8 cellular contexts compared by ENCODE assay signal in genomic region chr4:71059573-71059972, GRCh38.
DNase-seq lines count a peak whose midpoint lies in the region; ATAC-seq and TF ChIP-seq lines count a peak whose summit lies in the region.
"Not testable (repeated sequence)": the region's sequence is repeated elsewhere in the genome, so short reads cannot be mapped to it uniquely, and the experiment has no call there.

No MANE protein-coding gene starts in this region.

- not testable (repeated sequence) for H3K23ac ChIP-seq in neuronal stem cell (ENCODE audit: low read depth, low read length, poor library complexity)

- 0 out of 2 replicates have a peak, but pooled peaks have one; percentile 32 for ATAC-seq in HCT116
- ATAC-seq in WTC11 = not testable (repeated sequence)

- POLR2A ChIA-PET in HCT116 (lab: Charles Lee); WTC11 (lab: Charles Lee): not testable (repeated sequence)

- intact Hi-C loops in HCT116 (cut with micrococcal nuclease) = not testable (repeated sequence)

- H3K4me1 ChIP-seq in BE2C; HCT116 (ENCODE audit: control insufficient read depth in 1 of 2, insufficient read depth in 2 of 2, low read length in 2 of 2); neuronal stem cell (ENCODE audit: control insufficient read depth in 2 of 2, insufficient read depth in 1 of 2, low read depth in 1 of 2, low read length in 2 of 2): not testable (repeated sequence)

- H3K4me2 ChIP-seq in HCT116 (ENCODE audit: low read length) = peak overlapping the region; percentile 67
- H3K4me2 ChIP-seq in neuronal stem cell (ENCODE audit: insufficient read depth, low read length, poor library complexity, severe bottlenecking) = not testable (repeated sequence)

- not testable (repeated sequence) for H3K18ac ChIP-seq in neuronal stem cell (ENCODE audit: low read length)

- H2BK15ac ChIP-seq in neuronal stem cell (ENCODE audit: low read length) = not testable (repeated sequence)

- H3K27ac ChIP-seq in HCT116 (ENCODE audit: low read depth, low read length) = peak overlapping the region; percentile 40; the same call in 1 of the 2 replicates
- H3K27ac ChIP-seq in neuronal stem cell (replicated peaks; ENCODE audit: low read length) = not testable (repeated sequence)

- H3K4me3 Mint-ChIP-seq in WTC11 = peak overlapping the region; percentile 74

- H3K9ac ChIP-seq in HCT116 (ENCODE audit: low read length) = peak overlapping the region; percentile 40
- not testable (repeated sequence) for H3K9ac ChIP-seq in neuronal stem cell (ENCODE audit: low read depth, low read length, poor library complexity)

- H3K36me3 Mint-ChIP-seq in WTC11 = not testable (repeated sequence)

- WGBS in neuronal stem cell (ENCODE audit: extremely low coverage in 2 of 2, insufficient read length in 2 of 2, insufficient replicate concordance in 1 of 2), 2 donors = no CpG with 5 or more reads among the region's 16 CpGs

- not testable (repeated sequence) for H2AK5ac ChIP-seq in neuronal stem cell (ENCODE audit: low read depth, low read length)

- TSS peak; percentile 42 for BruUV-seq in HCT116 (replicated peaks; lab: Mats Ljungman, UMichigan)

- not testable (repeated sequence) for H2BK12ac ChIP-seq in neuronal stem cell (ENCODE audit: low read length)

- H3K27me3 ChIP-seq in BE2C; HCT116 (ENCODE audit: insufficient read depth, low read length); neuronal stem cell (ENCODE audit: control insufficient read depth in 3 of 3, insufficient read depth in 3 of 3, low read depth in 1 of 3, low read length in 3 of 3): not testable (repeated sequence)

- H4K91ac ChIP-seq in neuronal stem cell (ENCODE audit: low read depth, low read length, poor library complexity) = not testable (repeated sequence)

- not testable (repeated sequence) for H3K14ac ChIP-seq in neuronal stem cell (ENCODE audit: low read length)

- not testable (repeated sequence) for H2BK5ac ChIP-seq in neuronal stem cell (ENCODE audit: low read length)

- not testable (repeated sequence) for H3K27me3 Mint-ChIP-seq in WTC11 (ENCODE audit: low read depth)

- not testable (repeated sequence) for H3K4me1 Mint-ChIP-seq in WTC11

- H4K8ac ChIP-seq in neuronal stem cell (ENCODE audit: low read depth, low read length) = not testable (repeated sequence)

- H3K4ac ChIP-seq in neuronal stem cell (ENCODE audit: low read length) = not testable (repeated sequence)

- not testable (repeated sequence) for H2BK120ac ChIP-seq in neuronal stem cell (ENCODE audit: low read depth, low read length)

- TF ChIP-seq RAD21 in HCT116 (IDR thresholded peaks at IDR 0.05; ENCODE audit: low read depth) = not testable (repeated sequence)

- H4K20me1 ChIP-seq in HCT116 (ENCODE audit: insufficient read depth) = not testable (repeated sequence)

- RAD21 ChIA-PET in HCT116 (lab: Charles Lee; ENCODE audit: low non-redundant PET in 1 of 2, low total read pairs in 2 of 2, uncharacterized antibody in 2 of 2, unreplicated experiment in 2 of 2) = not testable (repeated sequence)

- DNase-seq in BE2C; WTC11 (ENCODE audit: low spot score); neuronal stem cell (ENCODE audit: low spot score): not testable (repeated sequence)
- DNase-seq in HCT116 (ENCODE audit: low read depth, low spot score) (peak; percentile 15), NCI-H1436 treated with DMSO at 0.1 percent for 48 hours (lab: John Stamatoyannopoulos, UW) (peak; percentile 3), NCI-H2171 treated with DMSO at 0.1 percent for 48 hours (lab: John Stamatoyannopoulos, UW) (peak; percentile 48), NCI-H82 (lab: John Stamatoyannopoulos, UW) (peak; percentile 61)

- H3K36me3 ChIP-seq in BE2C; HCT116 (ENCODE audit: control insufficient read depth in 1 of 2, insufficient read depth in 2 of 2, low read length in 2 of 2); neuronal stem cell (replicated peaks in 1 of 2; ENCODE audit: control insufficient read depth in 2 of 2, insufficient read depth in 2 of 2, low read length in 2 of 2): not testable (repeated sequence)

- peak overlapping the region; percentile 82 for H2AFZ ChIP-seq in HCT116 (ENCODE audit: low read depth, low read length, poor library complexity, severe bottlenecking)
- H2AFZ ChIP-seq in neuronal stem cell (ENCODE audit: low read length) = peak overlapping the region; percentile 3

- not testable (repeated sequence) for TF ChIP-seq CTCF in BE2C (IDR thresholded peaks at IDR 0.05; ENCODE audit: low read depth, low read length); HCT116 (IDR thresholded peaks at IDR 0.05 in 2 of 3, conservative IDR thresholded peaks at IDR 0.05 in 1 of 3; ENCODE audit: borderline replicate concordance in 1 of 3, insufficient read depth in 1 of 3, low read depth in 2 of 3, low read length in 2 of 3); WTC11 (IDR thresholded peaks at IDR 0.05)

- H3K27ac Mint-ChIP-seq in WTC11 = not testable (repeated sequence)

- CTCF ChIA-PET in HCT116 (lab: Charles Lee) = not testable (repeated sequence)
- CTCF ChIA-PET in WTC11 (lab: Charles Lee) = interaction anchor here (0.5 to 1.9 kb wide), 2 partner anchors 50 to 320 kb away, joined by 4 read pairs; no protein-coding TSS in a partner anchor

- not testable (repeated sequence) for H3K79me2 ChIP-seq in HCT116 (ENCODE audit: insufficient read depth, low read length)

- not testable (repeated sequence) for H3K9me3 ChIP-seq in BE2C; HCT116 (ENCODE audit: control insufficient read depth in 1 of 2, insufficient read depth in 1 of 2, low read depth in 1 of 2, low read length in 2 of 2); neuronal stem cell (replicated peaks in 1 of 2; ENCODE audit: control insufficient read depth in 2 of 2, insufficient read depth in 1 of 2, low read depth in 1 of 2, low read length in 2 of 2)

- peak overlapping the region; percentile 18 for H3K4me3 ChIP-seq in BE2C (ENCODE audit: low read depth, low read length)
- peak overlapping the region; percentile 40 to 51 for H3K4me3 ChIP-seq in HCT116 (replicated peaks in 1 of 2; ENCODE audit: low read depth in 1 of 2, low read length in 2 of 2)
- peak overlapping the region; percentile 8 for H3K4me3 ChIP-seq in iPS-11a (ENCODE audit: low read depth, low read length)
- H3K4me3 ChIP-seq in neuronal stem cell (ENCODE audit: low read length in 2 of 2) = not testable (repeated sequence)

- H3K9me3 Mint-ChIP-seq in WTC11 = not testable (repeated sequence)

- TF ChIP-seq POLR2A in HCT116 (IDR thresholded peaks at IDR 0.05; ENCODE audit: borderline replicate concordance, extremely low read depth, insufficient read depth, insufficient read length) = not testable (repeated sequence)

- not testable (repeated sequence) for H3K9me2 ChIP-seq in HCT116 (ENCODE audit: insufficient read depth)

- H3K79me1 ChIP-seq in neuronal stem cell (ENCODE audit: low read depth, low read length) = not testable (repeated sequence)
